13 cellular contexts compared by ENCODE assay signal in the genomic region with DNA sequence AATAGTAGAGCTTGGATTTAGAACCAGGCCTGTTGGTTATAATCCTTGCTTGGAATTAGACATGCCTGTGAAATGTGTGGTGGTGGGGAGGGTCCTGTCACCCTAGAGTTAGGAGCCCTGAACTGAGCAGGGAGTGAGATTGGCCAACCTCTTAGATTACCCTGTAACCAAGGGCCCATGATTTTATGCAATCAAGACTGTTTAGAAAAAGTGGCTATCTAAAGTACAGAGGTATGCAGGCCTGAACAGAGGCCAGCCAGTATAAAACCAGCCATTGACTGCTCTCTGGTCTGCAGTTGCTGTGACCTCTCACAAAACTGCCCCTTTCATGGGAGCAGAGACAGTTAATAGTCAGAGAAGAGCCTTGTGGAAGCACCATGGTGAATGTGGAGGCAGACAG.
"Had no signal": no experiment of that assay in that cellular context is flagged by ENCODE, and none has a peak within 500 bp of the region (broad histone marks: within the 10 kb centered on the region; RNA-seq: fewer than 3 reads in every experiment).

No MANE protein-coding gene starts in this region.

- ATAC-seq: naive thymus-derived CD4-positive, alpha-beta T cell; stimulated activated naive CD8-positive, alpha-beta T cell treated with anti-CD3 and anti-CD28 coated beads, Interleukin-15, Interleukin-2, amounts not matched to agents 100 U/mL and 50 U/mL, for 24 hours had no signal

- H3K36me3 ChIP-seq: esophagus squamous epithelium, pancreas, suprapubic skin, thyroid gland, uterus had no signal

- DNase-seq: esophagus squamous epithelium; immature natural killer cell; kidney; left cardiac atrium; naive thymus-derived CD4-positive, alpha-beta T cell; occipital lobe; pancreas; right cardiac atrium; stimulated activated CD4-positive, alpha-beta T cell treated with anti-CD3 and anti-CD28 coated beads, Interleukin-12 subunit alpha, Interleukin-12 subunit beta, amount 100 ng/mL, for 4 hours; stimulated activated naive CD8-positive, alpha-beta T cell treated with anti-CD3 and anti-CD28 coated beads, Interleukin-15, Interleukin-2, amounts not matched to agents 100 U/mL and 50 U/mL, for 24 hours; thyroid gland; uterus had no signal

- H3K4me1 ChIP-seq: pancreas, suprapubic skin, thyroid gland, uterus had no signal

- H3K9me3 ChIP-seq: esophagus squamous epithelium, pancreas, suprapubic skin, thyroid gland, uterus had no signal

- H3K27me3 ChIP-seq: pancreas, suprapubic skin, thyroid gland, uterus had no signal

- H3K4me3 ChIP-seq: esophagus squamous epithelium, pancreas, suprapubic skin, thyroid gland, uterus had no signal

- H3K27ac ChIP-seq: esophagus squamous epithelium, pancreas, suprapubic skin, thyroid gland, uterus had no signal
